ENCODE assay signal across 9 cellular contexts in the genomic region with DNA sequence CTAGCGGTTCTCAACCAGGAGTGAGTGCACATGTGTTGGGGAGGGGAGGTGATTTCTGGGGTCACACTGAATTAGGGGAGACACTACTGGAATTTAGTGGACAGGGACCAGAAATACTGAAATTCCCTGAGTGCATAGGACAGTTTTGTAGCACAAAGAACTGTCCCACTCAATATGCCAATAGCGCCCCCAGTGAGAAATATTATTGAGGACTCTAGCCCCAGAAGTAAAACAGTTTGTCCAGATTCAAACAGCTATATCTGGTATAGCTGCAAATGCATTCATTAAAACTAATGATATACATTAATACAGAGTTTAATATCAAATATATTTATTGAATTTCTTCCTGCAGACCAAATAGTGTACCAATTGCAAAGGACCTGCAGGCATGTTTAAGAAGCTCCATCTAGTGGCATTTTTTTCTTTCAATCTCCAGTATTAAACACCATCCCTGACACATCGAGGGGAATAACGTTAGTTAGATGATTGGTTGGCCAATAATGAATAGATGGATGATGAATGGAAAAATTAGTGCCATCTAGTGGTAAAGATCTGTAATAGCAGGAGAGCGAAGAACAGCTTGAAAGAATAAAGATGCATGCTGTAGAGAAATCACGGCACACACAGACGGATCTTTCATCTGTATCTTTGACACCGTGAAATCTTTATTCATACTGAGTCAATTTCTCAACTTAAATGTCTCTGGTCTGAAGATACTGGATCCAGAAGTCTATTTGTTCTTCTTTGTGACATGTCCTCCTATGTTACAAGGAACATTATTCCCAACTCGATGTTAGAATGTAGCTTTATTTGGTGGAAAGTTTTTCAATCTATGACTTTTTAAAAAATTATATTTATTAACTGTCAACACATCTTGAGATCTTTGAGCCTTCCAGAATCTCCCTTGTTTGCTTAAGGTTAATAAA.
DNase-seq lines count a peak whose midpoint lies in the region; ATAC-seq and TF ChIP-seq lines count a peak whose summit lies in the region.
"Had no signal": no experiment of that assay in that cellular context is flagged by ENCODE, and none has a peak within 500 bp of the region (broad histone marks: within the 10 kb centered on the region; RNA-seq: fewer than 3 reads in every experiment).

No MANE protein-coding gene starts in this region.

- peaks cover 14% of the 10 kb centered on the region for H3K4me1 Mint-ChIP-seq in CD14-positive monocyte

- no peak overlapping the region for H3K4me3 ChIP-seq in choroid plexus epithelial cell (ENCODE audit: low read depth, low read length)
- H3K4me3 ChIP-seq: SK-N-MC had no signal

- H3K9me3 Mint-ChIP-seq in CD14-positive monocyte, result peaks cover 0 to 1% (median 0%) of the 10 kb centered on the region in 7 donors

- DNase-seq in CD14-positive monocyte (ENCODE audit: low spot score), result no peak
- DNase-seq in NCI-H82 treated with DMSO at 0.1 percent for 48 hours (lab: John Stamatoyannopoulos, UW; ENCODE audit: unreplicated experiment), result peak; percentile 51
- DNase-seq in choroid plexus epithelial cell (ENCODE audit: low read depth), result peak; percentile 72
- DNase-seq in lung microvascular endothelial cell (ENCODE audit: low read depth in 2 of 2), result peak; percentile 70 to 74
- DNase-seq in T1000 (lab: John Stamatoyannopoulos, UW), result no peak

- no peaks in the 10 kb centered on the region for H3K36me3 Mint-ChIP-seq in CD14-positive monocyte

- TF ChIP-seq CTCF in CD14-positive monocyte (IDR thresholded peaks at IDR 0.05) (peak; percentile 93), choroid plexus epithelial cell (conservative IDR thresholded peaks at IDR 0.05; ENCODE audit: low read depth, low read length) (peak; percentile 69)

- H3K27me3 Mint-ChIP-seq in CD14-positive monocyte (ENCODE audit: low read depth in 3 of 3), result no peaks in the 10 kb centered on the region

- intact Hi-C loops in CD14-positive monocyte (cut with micrococcal nuclease), result no loop called here

- ATAC-seq in GM18520 (IDR thresholded peaks at IDR 0.05; ENCODE audit: unreplicated experiment), result peak; percentile 73
- ATAC-seq in HG03159 (IDR thresholded peaks at IDR 0.05; ENCODE audit: unreplicated experiment), result peak; percentile 83
- no peak for ATAC-seq in HG03025 (IDR thresholded peaks at IDR 0.05; ENCODE audit: low FRiP score, unreplicated experiment)

- no peak overlapping the region for H3K27ac Mint-ChIP-seq in CD14-positive monocyte

- no peak overlapping the region for H3K4me3 Mint-ChIP-seq in CD14-positive monocyte

Comparison
In these comparisons a context has a peak if more than half of its experiments do, and no peak if none do; other contexts are left out.
1. DNase-seq: peak in NCI-H82 treated with DMSO at 0.1 percent for 48 hours (single experiment), choroid plexus epithelial cell (single experiment) and lung microvascular endothelial cell (2 of 2); none in CD14-positive monocyte (single experiment) and T1000 (single experiment).